In the genomic region with DNA sequence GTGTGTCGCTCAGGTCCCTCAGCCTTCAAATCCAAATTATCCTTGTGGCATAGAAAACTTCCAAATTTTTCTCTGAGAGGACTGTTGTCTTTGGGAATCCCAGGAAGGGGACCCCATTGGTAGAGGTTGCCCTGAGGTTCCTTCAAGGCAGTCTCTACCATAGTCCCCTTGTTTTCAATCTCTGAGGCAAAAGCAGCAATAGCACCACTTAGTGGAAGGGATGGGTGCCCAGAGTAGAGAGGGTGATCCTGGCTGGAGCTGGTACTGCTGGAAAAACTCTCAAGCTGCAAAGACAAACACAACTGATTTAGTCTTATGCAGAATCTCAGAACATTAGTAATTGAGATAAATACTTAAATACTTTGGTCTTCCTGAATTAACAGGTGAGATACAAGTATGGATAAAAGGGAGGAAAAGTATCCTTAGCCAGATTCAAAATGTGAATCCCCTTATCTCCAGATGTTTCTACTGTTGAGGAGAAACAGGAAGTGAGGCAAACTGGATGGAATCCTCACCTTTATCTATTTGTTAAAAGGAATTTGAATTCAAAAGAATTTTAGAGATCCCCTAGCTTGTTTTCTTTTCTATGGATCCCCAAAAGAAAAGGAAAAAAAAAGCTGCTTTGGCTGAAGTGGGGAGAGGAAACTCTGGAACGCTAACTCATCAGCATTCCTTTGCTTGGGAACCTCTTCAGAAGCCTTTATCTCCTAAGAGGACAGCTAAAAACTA, we compare ENCODE assay signal across 9 cellular contexts. TPM values are rescaled to one million over a fixed set of nuclear protein-coding genes. Genes with fewer than 3 reads are reported as not detected.
A peak's percentile ranks its signal among the peaks of the same experiment; 100 is the strongest.
DNase-seq lines count a peak whose midpoint lies in the region; ATAC-seq and TF ChIP-seq lines count a peak whose summit lies in the region.
"Had no signal": no experiment of that assay in that cellular context is flagged by ENCODE, and none has a peak within 500 bp of the region (broad histone marks: within the 10 kb centered on the region; RNA-seq: fewer than 3 reads in every experiment).

No MANE protein-coding gene starts in this region.

- H3K4me3 Mint-ChIP-seq in mesothelial cell of epicardium, result no peak overlapping the region
- no peak overlapping the region for H3K4me3 Mint-ChIP-seq in activated CD8-positive, alpha-beta T cell treated with anti-CD3 and anti-CD28 coated beads for 36 hours

- no peaks in the 10 kb centered on the region for H3K27me3 Mint-ChIP-seq in mesothelial cell of epicardium (ENCODE audit: low read depth)
- H3K27me3 Mint-ChIP-seq in activated CD8-positive, alpha-beta T cell treated with anti-CD3 and anti-CD28 coated beads for 36 hours, result no peaks in the 10 kb centered on the region

- H3K36me3 Mint-ChIP-seq in mesothelial cell of epicardium, result peaks cover 41% of the 10 kb centered on the region
- H3K36me3 Mint-ChIP-seq in activated CD8-positive, alpha-beta T cell treated with anti-CD3 and anti-CD28 coated beads for 36 hours (ENCODE audit: low read depth), result peaks cover 15% of the 10 kb centered on the region

- H3K27ac Mint-ChIP-seq in mesothelial cell of epicardium, result no peak overlapping the region
- H3K27ac Mint-ChIP-seq in activated CD8-positive, alpha-beta T cell treated with anti-CD3 and anti-CD28 coated beads for 36 hours, result no peak overlapping the region

- DNase-seq in NCI-H2196 (lab: John Stamatoyannopoulos, UW; ENCODE audit: unreplicated experiment) (peak; percentile 25), NCI-H2196 treated with DMSO at 0.1 percent for 48 hours (lab: John Stamatoyannopoulos, UW; ENCODE audit: unreplicated experiment) (no peak), NCI-H146 (lab: John Stamatoyannopoulos, UW) (peak; percentile 22), erythroblast (lab: John Stamatoyannopoulos, UW) (peak; percentile 10 to 11), sciatic nerve (ENCODE audit: low spot score) (no peak), mesothelial cell of epicardium (ENCODE audit: low spot score in 2 of 2, unreplicated experiment in 2 of 2) (no peak)
- no peak for DNase-seq in activated CD8-positive, alpha-beta T cell treated with anti-CD3 and anti-CD28 coated beads for 36 hours
- DNase-seq: T1000 had no signal

- no peaks in the 10 kb centered on the region for H3K4me1 Mint-ChIP-seq in mesothelial cell of epicardium
- H3K4me1 Mint-ChIP-seq in activated CD8-positive, alpha-beta T cell treated with anti-CD3 and anti-CD28 coated beads for 36 hours (ENCODE audit: low read depth), result peaks cover 2% of the 10 kb centered on the region

- ATAC-seq in sciatic nerve (peak; percentile 59), HG03432 (IDR thresholded peaks at IDR 0.05; ENCODE audit: unreplicated experiment) (no peak)
- ATAC-seq in activated CD8-positive, alpha-beta T cell treated with anti-CD3 and anti-CD28 coated beads for 36 hours, result no peak

- no peak for TF ChIP-seq CTCF in mesothelial cell of epicardium (IDR thresholded peaks at IDR 0.05; ENCODE audit: unreplicated experiment)
- no peak for TF ChIP-seq CTCF in activated CD8-positive, alpha-beta T cell treated with anti-CD3 and anti-CD28 coated beads for 36 hours (IDR thresholded peaks at IDR 0.05)

- intact Hi-C loops in sciatic nerve (cut with DNase I), result no loop called here
- intact Hi-C loops in activated CD8-positive, alpha-beta T cell treated with anti-CD3 and anti-CD28 coated beads for 36 hours (cut with micrococcal nuclease), result no loop called here

- POLR2A ChIA-PET in activated CD8-positive, alpha-beta T cell treated with anti-CD3 and anti-CD28 coated beads for 36 hours (lab: Charles Lee), result no interaction called here

- no peaks in the 10 kb centered on the region for H3K9me3 Mint-ChIP-seq in mesothelial cell of epicardium
- no peaks in the 10 kb centered on the region for H3K9me3 Mint-ChIP-seq in activated CD8-positive, alpha-beta T cell treated with anti-CD3 and anti-CD28 coated beads for 36 hours

- no peak for TF ChIP-seq POLR2A in erythroblast (IDR thresholded peaks at IDR 0.05; ENCODE audit: low read length)

- CTCF ChIA-PET in activated CD8-positive, alpha-beta T cell treated with anti-CD3 and anti-CD28 coated beads for 36 hours (lab: Charles Lee), result interaction anchor here (1.0 to 5.5 kb wide), 10 partner anchors 12 to 154 kb away, joined by 3 to 19 read pairs (median 4); a partner anchor contains a TSS

RNA-seq across cellular contexts. Expression of a gene that starts 13.4 kb away (rescaled TPM):
- total RNA-seq in sciatic nerve (26.6 TPM), mesothelial cell of epicardium (26.9 to 29.0 TPM (median 28.1 TPM) in 3 replicates)
- 10 to 100 TPM; 13.1 to 13.5 TPM for total RNA-seq in activated CD8-positive, alpha-beta T cell treated with anti-CD3 and anti-CD28 coated beads for 36 hours

RNA-seq across cellular contexts. Expression of a gene that starts 47.4 kb away (rescaled TPM):
- total RNA-seq in sciatic nerve (3.8 TPM), mesothelial cell of epicardium (2.2 to 3.4 TPM (median 2.9 TPM) in 3 replicates)
- total RNA-seq in activated CD8-positive, alpha-beta T cell treated with anti-CD3 and anti-CD28 coated beads for 36 hours, result 1 to 10 TPM; 2.2 to 2.4 TPM

RNA-seq across cellular contexts. Expression of a gene that starts 58.0 kb away (rescaled TPM):
- total RNA-seq in sciatic nerve (not detected), mesothelial cell of epicardium (not detected in 3 replicates)
- total RNA-seq in activated CD8-positive, alpha-beta T cell treated with anti-CD3 and anti-CD28 coated beads for 36 hours, result not detected

Comparison
In these comparisons a context has a peak if more than half of its experiments do, and no peak if none do; other contexts are left out.
1. DNase-seq: peak in NCI-H2196 (single experiment), NCI-H146 (single experiment) and erythroblast (2 of 2); none in NCI-H2196 treated with DMSO at 0.1 percent for 48 hours (single experiment), sciatic nerve (single experiment), mesothelial cell of epicardium (0 of 2) and activated CD8-positive, alpha-beta T cell treated with anti-CD3 and anti-CD28 coated beads for 36 hours (single experiment).